In the genomic region with DNA sequence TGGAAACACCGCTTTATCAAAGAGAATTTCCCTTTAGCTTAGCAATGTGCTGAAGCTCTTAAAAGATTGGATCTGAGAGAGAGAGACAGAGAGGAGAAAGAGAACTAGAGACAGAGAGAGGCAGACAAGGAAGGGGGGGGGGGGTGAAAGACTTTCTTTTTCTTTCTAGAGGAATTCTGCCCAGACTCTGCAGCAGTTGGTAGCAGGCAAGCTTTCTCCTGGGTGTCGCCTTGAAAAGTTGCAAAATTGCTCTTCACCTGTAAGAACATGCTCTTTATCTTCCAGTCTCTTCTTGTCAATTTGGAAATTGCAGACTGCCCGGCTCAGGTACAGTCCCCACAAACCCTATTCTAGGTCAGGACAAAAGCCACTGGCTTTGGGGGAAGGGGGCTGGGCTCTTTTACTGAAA, we compare ENCODE assay signal across 16 cellular contexts. TPM values are rescaled to one million over a fixed set of nuclear protein-coding genes. Genes with fewer than 3 reads are reported as not detected.
DNase-seq lines count a peak whose midpoint lies in the region; ATAC-seq and TF ChIP-seq lines count a peak whose summit lies in the region.
"Had no signal": no experiment of that assay in that cellular context is flagged by ENCODE, and none has a peak within 500 bp of the region (broad histone marks: within the 10 kb centered on the region; RNA-seq: fewer than 3 reads in every experiment).

No MANE protein-coding gene starts in this region.

- WGBS in aorta, 2 donors, result 11 to 16% methylated on average over 3 of the region's 3 CpGs

- DNase-seq in GM10266 (ENCODE audit: extremely low spot score) (peak; percentile 23), cerebellar cortex (ENCODE audit: low spot score) (peak; percentile 35), midbrain (lab: John Stamatoyannopoulos, UW) (peak; percentile 30), aorta (no peak), RWPE1 (ENCODE audit: low spot score) (no peak), colonic mucosa (no peak)
- DNase-seq in stimulated activated CD4-positive, alpha-beta T cell treated with anti-CD3 and anti-CD28 coated beads, Interleukin-2, amount 100 ng/mL, for 24 hours, result no peak
- DNase-seq: DMS53, Karpas-422, MM.1S, NCI-H1105, NCI-H1694, NCI-H2227 treated with DMSO at 0.1 percent for 48 hours, NCI-H526 treated with DMSO at 0.1 percent for 48 hours, RPMI8226 had no signal

- H3K27ac ChIP-seq in HUES6 (ENCODE audit: low read depth, low read length) (no peak overlapping the region), aorta (ENCODE audit: low read depth in 1 of 2, low read length in 2 of 2) (no peak overlapping the region), RWPE1 (no peak overlapping the region), colonic mucosa (no peak overlapping the region)

- POLR2A ChIA-PET in RWPE1 (lab: Yijun Ruan, JAX; ENCODE audit: low non-redundant PET), result no interaction called here

- peaks cover 100% of the 10 kb centered on the region for H3K27me3 ChIP-seq in HUES6 (ENCODE audit: control insufficient read depth, insufficient read depth, low read length)
- peaks cover 0 to 6% of the 10 kb centered on the region in 2 donors for H3K27me3 ChIP-seq in aorta (ENCODE audit: control insufficient read depth in 1 of 2, insufficient read depth in 2 of 2, low read length in 1 of 2)
- H3K27me3 ChIP-seq in colonic mucosa, result peaks cover 85% of the 10 kb centered on the region

- intact Hi-C loops in aorta (cut with DNase I) (no loop called here), colonic mucosa (cut with DNase I) (no loop called here)

- H3K4me1 ChIP-seq in HUES6 (ENCODE audit: control insufficient read depth, insufficient read depth, low read length) (peaks cover 66% of the 10 kb centered on the region), aorta (ENCODE audit: control insufficient read depth in 1 of 2, insufficient read depth in 2 of 2, low read length in 2 of 2) (no peaks in the 10 kb centered on the region), colonic mucosa (no peaks in the 10 kb centered on the region)

- CTCF ChIA-PET in RWPE1 (lab: Yijun Ruan, JAX), result interaction anchor here (0.6 kb wide), 1 partner anchor 108 kb away, joined by 7 read pairs; no protein-coding TSS in a partner anchor

- TF ChIP-seq CTCF in GM10266 (IDR thresholded peaks at IDR 0.05; ENCODE audit: control insufficient read depth, insufficient read depth, low read depth, missing control alignments) (no peak), RWPE1 (conservative IDR thresholded peaks at IDR 0.05; ENCODE audit: low read depth) (no peak), colonic mucosa (IDR thresholded peaks at IDR 0.05) (no peak)

- H3K36me3 ChIP-seq in HUES6 (ENCODE audit: control insufficient read depth, insufficient read depth, low read length) (no peaks in the 10 kb centered on the region), aorta (ENCODE audit: control insufficient read depth in 1 of 2, insufficient read depth in 2 of 2, low read length in 1 of 2) (no peaks in the 10 kb centered on the region), colonic mucosa (no peaks in the 10 kb centered on the region)

- ATAC-seq in aorta (ENCODE audit: low FRiP score), result no peak

- H3K4me3 ChIP-seq in HUES6 (ENCODE audit: low read depth, low read length), result peak overlapping the region; percentile 69
- no peak overlapping the region for H3K4me3 ChIP-seq in aorta (ENCODE audit: low read length in 2 of 2)
- H3K4me3 ChIP-seq in colonic mucosa, result no peak overlapping the region

- H3K9me3 ChIP-seq in HUES6 (ENCODE audit: control insufficient read depth, insufficient read depth, low read depth, low read length) (no peaks in the 10 kb centered on the region), aorta (ENCODE audit: control insufficient read depth, low read length) (peaks cover under 1% of the 10 kb centered on the region), colonic mucosa (no peaks in the 10 kb centered on the region)

- H3K9ac ChIP-seq in HUES6 (ENCODE audit: low read length), result no peak overlapping the region
- H3K9ac ChIP-seq in colonic mucosa (ENCODE audit: low read depth in 2 of 2, low read length in 2 of 2), result no peak overlapping the region

RNA-seq across cellular contexts. Expression of a gene that starts 2.9 kb away (rescaled TPM):
- not detected for total RNA-seq in aorta
- not detected for polyA plus RNA-seq in aorta
- not detected for total RNA-seq in colonic mucosa

Comparison
In these comparisons a context has a peak if more than half of its experiments do, and no peak if none do; other contexts are left out.
1. DNase-seq: peak in GM10266 (single experiment), cerebellar cortex (single experiment) and midbrain (single experiment); none in aorta (0 of 2), stimulated activated CD4-positive, alpha-beta T cell treated with anti-CD3 and anti-CD28 coated beads, Interleukin-2, amount 100 ng/mL, for 24 hours (0 of 2), RWPE1 (single experiment) and colonic mucosa (single experiment).